In genomic region chr19:1571358-1571757, GRCh38 we compare ENCODE assay signal across 31 cellular contexts. TPM values are rescaled to one million over a fixed set of nuclear protein-coding genes. Genes with fewer than 3 reads are reported as not detected.
"Had no signal": no experiment of that assay in that cellular context is flagged by ENCODE, and none has a peak within 500 bp of the region (broad histone marks: within the 10 kb centered on the region; RNA-seq: fewer than 3 reads in every experiment).

No MANE protein-coding gene starts in this region.

- FAIRE-seq: endothelial cell of umbilical vein had no signal

- H3K36me3 Mint-ChIP-seq: mesothelial cell of epicardium had no signal

- H3K9me3 Mint-ChIP-seq: mesothelial cell of epicardium; naive thymus-derived CD4-positive, alpha-beta T cell; stimulated activated naive CD8-positive, alpha-beta T cell treated with anti-CD3 and anti-CD28 coated beads, Interleukin-15, amount 100 ng/mL, for 72 hours had no signal

- H3K27ac Mint-ChIP-seq: mesothelial cell of epicardium, nephron progenitor cell had no signal

- H3K4me2 ChIP-seq: smooth muscle cell had no signal

- H3K4me3 ChIP-seq: coronary artery, esophagus muscularis mucosa, left lung, prostate gland, right atrium auricular region, smooth muscle cell, suprapubic skin, transverse colon, vagina had no signal

- H3K4me1 Mint-ChIP-seq: mesothelial cell of epicardium had no signal

- DNase-seq: dermis blood vessel endothelial cell; effector memory CD4-positive, alpha-beta T cell; foreskin melanocyte; head of caudate nucleus; left cardiac atrium; left lung; mesenchymal stem cell; naive thymus-derived CD4-positive, alpha-beta T cell; nephron progenitor cell; stimulated activated CD4-positive, alpha-beta T cell treated with anti-CD3 and anti-CD28 coated beads, Interleukin-12 subunit alpha, Interleukin-12 subunit beta, amount 100 ng/mL, for 4 hours; stimulated activated CD4-positive, alpha-beta T cell treated with anti-CD3 and anti-CD28 coated beads, Interleukin-1b, Interleukin-23, amount 100 ng/mL, for 48 hours; stimulated activated CD4-positive, alpha-beta T cell treated with anti-CD3 and anti-CD28 coated beads, Interleukin-4, amount 100 ng/mL, for 1 hour; stimulated activated CD8-positive, alpha-beta memory T cell treated with anti-CD3 and anti-CD28 coated beads, Interleukin-4, amount 100 ng/mL, for 48 hours; stimulated activated naive CD4-positive, alpha-beta T cell; stimulated activated naive CD8-positive, alpha-beta T cell treated with anti-CD3 and anti-CD28 coated beads, Interleukin-15, amount 100 ng/mL, for 72 hours; transverse colon had no signal

- H3K36me3 ChIP-seq: prostate gland, right atrium auricular region, transverse colon, vagina had no signal

- H3K4me3 Mint-ChIP-seq: mesothelial cell of epicardium; stimulated activated naive CD8-positive, alpha-beta T cell treated with anti-CD3 and anti-CD28 coated beads, Interleukin-15, amount 100 ng/mL, for 72 hours had no signal

- H3K9me3 ChIP-seq: esophagus muscularis mucosa, left lung, prostate gland, right atrium auricular region, suprapubic skin, transverse colon, vagina had no signal

- H3K27me3 ChIP-seq: esophagus muscularis mucosa, right atrium auricular region, suprapubic skin, vagina had no signal

- H3K27ac ChIP-seq: coronary artery, esophagus muscularis mucosa, left lung, prostate gland, right atrium auricular region, suprapubic skin, transverse colon, vagina had no signal

- ATAC-seq: left cardiac atrium; left lung; naive thymus-derived CD4-positive, alpha-beta T cell; sciatic nerve; stimulated activated naive CD8-positive, alpha-beta T cell treated with anti-CD3 and anti-CD28 coated beads, Interleukin-15, amount 100 ng/mL, for 72 hours had no signal

RNA-seq across cellular contexts. Expression of gene MEX3D, which starts 3.2 kb away (rescaled TPM):
- polyA plus RNA-seq: naive thymus-derived CD4-positive, alpha-beta T cell had no signal

RNA-seq across cellular contexts. Expression of gene PLK5, which starts 47.5 kb away (rescaled TPM):
- total RNA-seq: dermis blood vessel endothelial cell; endothelial cell of umbilical vein; epithelial cell of proximal tubule; fibroblast of lung; kidney epithelial cell; left cardiac atrium; left lung; lung microvascular endothelial cell; naive thymus-derived CD4-positive, alpha-beta T cell; right atrium auricular region; smooth muscle cell; transverse colon; ureter had no signal
- polyA plus RNA-seq: endothelial cell of umbilical vein; fibroblast of lung; naive thymus-derived CD4-positive, alpha-beta T cell; smooth muscle cell had no signal

RNA-seq across cellular contexts. Expression of gene ADAMTSL5, which starts 58.5 kb away (rescaled TPM):
- total RNA-seq: dermis blood vessel endothelial cell, endothelial cell of umbilical vein, lung microvascular endothelial cell had no signal
